In genomic region chr4:186898367-186898766, GRCh38 we compare ENCODE assay signal across 28 cellular contexts.
A peak's percentile ranks its signal among the peaks of the same experiment; 100 is the strongest.
DNase-seq lines count a peak whose midpoint lies in the region; TF ChIP-seq lines count a peak whose summit lies in the region.
"Had no signal": no experiment of that assay in that cellular context is flagged by ENCODE, and none has a peak within 500 bp of the region (broad histone marks: within the 10 kb centered on the region; RNA-seq: fewer than 3 reads in every experiment).

No MANE protein-coding gene starts in this region.

- no peaks in the 10 kb centered on the region for H3K79me2 ChIP-seq in osteoblast (ENCODE audit: insufficient read depth, low read length)

- H3K4me2 ChIP-seq in osteoblast (ENCODE audit: insufficient read depth, low read length), result no peak overlapping the region
- H3K4me2 ChIP-seq: A549; BLaER1; BLaER1 treated with 17β-estradiol and CSF1 and Interleukin-3, amounts not matched to agents 10 nM and 100 nM had no signal

- H3K4me1 ChIP-seq in osteoblast (ENCODE audit: insufficient read depth, low read length), result peaks cover 20% of the 10 kb centered on the region
- no peaks in the 10 kb centered on the region for H3K4me1 ChIP-seq in BE2C
- H3K4me1 ChIP-seq: Caco-2 had no signal

- in situ Hi-C loops in GM13976 (cut with MboI; ENCODE audit: low sequenced_read_pairs, unreplicated experiment), result no loop called here

- H3K36me3 ChIP-seq in osteoblast (ENCODE audit: insufficient read depth, low read length) (no peaks in the 10 kb centered on the region), BE2C (no peaks in the 10 kb centered on the region)
- H3K36me3 ChIP-seq: BLaER1; BLaER1 treated with 17β-estradiol and CSF1 and Interleukin-3, amounts not matched to agents 10 nM and 100 nM had no signal

- no peak overlapping the region for H3K4me3 ChIP-seq in fibroblast of mammary gland (ENCODE audit: control insufficient read depth, low read depth, low read length)
- no peak overlapping the region for H3K4me3 ChIP-seq in osteoblast (ENCODE audit: insufficient read depth, low read length)
- no peak overlapping the region for H3K4me3 ChIP-seq in BE2C (ENCODE audit: low read depth, low read length)
- H3K4me3 ChIP-seq: A549; BLaER1; BLaER1 treated with 17β-estradiol and CSF1 and Interleukin-3, amounts not matched to agents 10 nM and 100 nM had no signal

- H2AFZ ChIP-seq in osteoblast (ENCODE audit: low read length), result no peak overlapping the region

- DNase-seq in fibroblast of mammary gland (ENCODE audit: low read depth) (peak; percentile 51), osteoblast (ENCODE audit: insufficient read length, low spot score, missing footprints) (peak; percentile 58), GM13976 (ENCODE audit: low spot score) (no peak), BE2C (no peak)
- DNase-seq: 8988T; ACHN; AML-193; C1 segment of cervical spinal cord; Caco-2; Calu3; CD4-positive, alpha-beta memory T cell; CD4-positive, alpha-beta T cell; CD4-positive, CD25-positive, alpha-beta regulatory T cell; CD8-positive, alpha-beta memory T cell; CD8-positive, alpha-beta T cell; COR-L47; DMS 273 treated with DMSO at 0.1 percent for 48 hours; DMS153; DMS53; DMS79; DMS79 treated with DMSO at 0.1 percent for 48 hours; DND-41; EL had no signal

- H4K20me1 ChIP-seq in osteoblast (ENCODE audit: insufficient read depth, low read length), result no peaks in the 10 kb centered on the region
- H4K20me1 ChIP-seq: BLaER1; BLaER1 treated with 17β-estradiol and CSF1 and Interleukin-3, amounts not matched to agents 10 nM and 100 nM had no signal

- H3K27ac ChIP-seq in osteoblast (ENCODE audit: low read depth, low read length), result no peak overlapping the region
- H3K27ac ChIP-seq: 22Rv1; A549; BLaER1; BLaER1 treated with 17β-estradiol and CSF1 and Interleukin-3, amounts not matched to agents 10 nM and 100 nM; C4-2B had no signal

- H3K9me3 ChIP-seq in osteoblast (ENCODE audit: low read depth, low read length) (no peaks in the 10 kb centered on the region), BE2C (no peaks in the 10 kb centered on the region)
- H3K9me3 ChIP-seq: A549, BLaER1, Caco-2 had no signal

- H3K27me3 ChIP-seq in osteoblast (ENCODE audit: insufficient read depth, low read length) (no peaks in the 10 kb centered on the region), BE2C (no peaks in the 10 kb centered on the region)
- H3K27me3 ChIP-seq: BLaER1; BLaER1 treated with 17β-estradiol and CSF1 and Interleukin-3, amounts not matched to agents 10 nM and 100 nM had no signal

- no peak for TF ChIP-seq CTCF in fibroblast of mammary gland (conservative IDR thresholded peaks at IDR 0.05; ENCODE audit: control insufficient read depth, insufficient read depth, low read depth, low read length)
- TF ChIP-seq CTCF in osteoblast (IDR thresholded peaks at IDR 0.05; ENCODE audit: extremely low read depth, low read depth, low read length), result no peak
- no peak for TF ChIP-seq CTCF in GM13976 (IDR thresholded peaks at IDR 0.05; ENCODE audit: borderline replicate concordance, control extremely low read depth, extremely low read depth, insufficient read depth, missing control alignments)
- TF ChIP-seq CTCF in BE2C (IDR thresholded peaks at IDR 0.05; ENCODE audit: low read depth, low read length), result no peak

Comparison
In these comparisons a context has a peak if more than half of its experiments do, and no peak if none do; other contexts are left out.
1. DNase-seq: peak in fibroblast of mammary gland (single experiment) and osteoblast (single experiment); none in GM13976 (single experiment) and BE2C (single experiment).